ENCODE assay signal across 1 cellular context in the genomic region with DNA sequence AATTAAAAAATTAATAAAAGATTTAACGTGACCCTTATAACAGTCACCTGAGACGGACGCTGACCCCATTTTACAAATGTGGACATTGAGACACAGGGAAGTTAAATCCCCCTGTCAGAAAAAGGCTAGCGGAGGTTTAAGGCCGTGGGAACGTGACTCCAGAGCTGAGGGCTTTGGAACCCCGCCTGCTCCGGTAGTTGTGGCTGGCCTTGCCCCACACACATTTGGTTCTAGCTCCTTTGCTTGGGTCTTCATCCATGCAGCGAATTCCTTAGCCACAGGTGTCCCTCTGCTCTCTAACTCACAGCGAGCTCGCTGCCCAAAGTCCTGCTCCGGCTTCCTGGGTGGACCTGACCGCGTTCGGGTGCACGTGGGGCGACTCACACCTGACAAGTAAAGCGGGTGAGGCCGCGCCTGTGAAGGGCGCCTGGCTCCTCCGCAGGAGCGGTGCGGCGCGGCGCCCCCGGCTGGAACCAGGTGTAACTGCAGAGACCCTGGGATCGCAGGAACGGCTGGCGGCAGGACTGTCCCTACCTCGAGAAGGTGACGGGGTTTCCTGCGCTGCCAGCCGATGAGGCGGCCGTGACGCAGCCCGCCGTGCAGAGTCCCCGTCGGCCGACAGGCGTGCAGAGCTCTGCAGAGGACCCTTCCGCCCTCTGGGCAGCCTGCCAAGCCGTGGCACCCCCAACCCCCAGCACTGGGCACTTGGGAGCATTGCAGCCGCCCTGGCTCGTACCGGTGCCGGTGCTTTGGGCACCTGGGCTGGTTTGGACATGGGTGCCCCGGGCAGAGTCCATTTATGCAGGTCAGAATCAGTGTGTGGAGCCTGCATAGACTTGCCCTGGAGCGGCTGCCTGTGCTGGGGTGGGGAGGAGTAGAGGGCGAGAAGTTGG.
TF ChIP-seq lines count a peak whose summit lies in the region.

No MANE protein-coding gene starts in this region.

TF ChIP-seq in K562, 482 proteins besides CTCF, POLR2A, EP300 and RAD21 (continued from another document and continues in another):
- TF ChIP-seq ZNF398 (CRISPR knock-in tag; IDR thresholded peaks at IDR 0.05) (no peak), GABPB2 (CRISPR knock-in tag; conservative IDR thresholded peaks at IDR 0.05) (no peak), KDM2B (CRISPR knock-in tag; IDR thresholded peaks at IDR 0.05) (no peak), SP2 (IDR thresholded peaks at IDR 0.05; ENCODE audit: extremely low read depth, low read depth, low read length, poor library complexity, severe bottlenecking) (no peak), ZFX (CRISPR knock-in tag; IDR thresholded peaks at IDR 0.05) (peak; percentile 50; the same call in 1 of the 2 replicates), NR2C1 (IDR thresholded peaks at IDR 0.05) (no peak), NR2C1 (tag; IDR thresholded peaks at IDR 0.05) (no peak), ZNF282 (CRISPR knock-in tag; IDR thresholded peaks at IDR 0.05) (peak; percentile 29; the same call in 1 of the 2 replicates), NFIC (IDR thresholded peaks at IDR 0.05) (peak; percentile 72), BCL6 (CRISPR knock-in tag; IDR thresholded peaks at IDR 0.05) (no peak), E2F5 (CRISPR knock-in tag; IDR thresholded peaks at IDR 0.05) (no peak), ID3 (CRISPR knock-in tag; IDR thresholded peaks at IDR 0.05) (no peak), ID3 (tag; IDR thresholded peaks at IDR 0.05) (peak; percentile 48; the same call in 1 of the 2 replicates), STAG1 (CRISPR knock-in tag; IDR thresholded peaks at IDR 0.05; ENCODE audit: borderline replicate concordance) (0 out of 2 replicates have a peak, but pooled peaks have one; percentile 16), ZNF696 (CRISPR knock-in tag; conservative IDR thresholded peaks at IDR 0.05) (no peak), SRSF7 (optimal IDR thresholded peaks at IDR 0.05; ENCODE audit: low read depth, low read length) (no peak), EP400 (IDR thresholded peaks at IDR 0.05) (peak; percentile 18; the same call in 1 of the 2 replicates), ZSCAN32 (CRISPR knock-in tag; IDR thresholded peaks at IDR 0.05) (no peak), MAZ (CRISPR knock-in tag; conservative IDR thresholded peaks at IDR 0.05 in 1 of 2, IDR thresholded peaks at IDR 0.05 in 1 of 2) (peak; percentile 34 to 46; a peak in 1 of 4 replicates), MAFF (IDR thresholded peaks at IDR 0.05; ENCODE audit: low read length) (no peak), POLR2H (tag; IDR thresholded peaks at IDR 0.05; ENCODE audit: low read depth) (no peak), CEBPG (CRISPR knock-in tag; IDR thresholded peaks at IDR 0.05) (no peak), CEBPG (tag; conservative IDR thresholded peaks at IDR 0.05 in 1 of 2, IDR thresholded peaks at IDR 0.05 in 1 of 2) (no peak), HDAC1 (IDR thresholded peaks at IDR 0.05) (peak in 1 of 2 experiments; percentile 35; a peak in 1 of 4 replicates), ZNF347 (CRISPR knock-in tag; IDR thresholded peaks at IDR 0.05; ENCODE audit: low read depth) (no peak), ZNF592 (IDR thresholded peaks at IDR 0.05) (peak; percentile 64), ELF1 (tag; IDR thresholded peaks at IDR 0.05) (no peak), ATF3 (IDR thresholded peaks at IDR 0.05) (no peak), ATF3 (CRISPR knock-in tag; conservative IDR thresholded peaks at IDR 0.05) (no peak), WHSC1 (IDR thresholded peaks at IDR 0.05; ENCODE audit: low read length) (no peak), HMGN3 (IDR thresholded peaks at IDR 0.05; ENCODE audit: borderline replicate concordance, extremely low read depth, insufficient read length, low read depth, low read length) (peak; percentile 65), STAT5B (CRISPR knock-in tag; IDR thresholded peaks at IDR 0.05) (no peak), TBP (optimal IDR thresholded peaks at IDR 0.05; ENCODE audit: low read depth, low read length) (no peak), CBX5 (IDR thresholded peaks at IDR 0.05; ENCODE audit: borderline replicate concordance, low read depth) (no peak), LARP7 (IDR thresholded peaks at IDR 0.05) (no peak), POLR2G (IDR thresholded peaks at IDR 0.05; ENCODE audit: low read depth, low read length) (peak; percentile 38; the same call in 1 of the 2 replicates), EZH2 (IDR thresholded peaks at IDR 0.05; ENCODE audit: borderline replicate concordance, low read depth, low read length) (no peak)
- TF ChIP-seq, protein P1, sequence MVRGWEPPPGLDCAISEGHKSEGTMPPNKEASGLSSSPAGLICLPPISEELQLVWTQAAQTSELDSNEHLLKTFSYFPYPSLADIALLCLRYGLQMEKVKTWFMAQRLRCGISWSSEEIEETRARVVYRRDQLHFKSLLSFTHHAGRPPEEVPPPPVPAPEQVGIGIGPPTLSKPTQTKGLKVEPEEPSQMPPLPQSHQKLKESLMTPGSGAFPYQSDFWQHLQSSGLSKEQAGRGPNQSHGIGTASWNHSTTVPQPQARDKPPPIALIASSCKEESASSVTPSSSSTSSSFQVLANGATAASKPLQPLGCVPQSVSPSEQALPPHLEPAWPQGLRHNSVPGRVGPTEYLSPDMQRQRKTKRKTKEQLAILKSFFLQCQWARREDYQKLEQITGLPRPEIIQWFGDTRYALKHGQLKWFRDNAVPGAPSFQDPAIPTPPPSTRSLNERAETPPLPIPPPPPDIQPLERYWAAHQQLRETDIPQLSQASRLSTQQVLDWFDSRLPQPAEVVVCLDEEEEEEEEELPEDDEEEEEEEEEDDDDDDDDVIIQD (CRISPR knock-in tag; IDR thresholded peaks at IDR 0.05): 0 out of 2 replicates have a peak, but pooled peaks have one; percentile 20
- TF ChIP-seq, protein P2, sequence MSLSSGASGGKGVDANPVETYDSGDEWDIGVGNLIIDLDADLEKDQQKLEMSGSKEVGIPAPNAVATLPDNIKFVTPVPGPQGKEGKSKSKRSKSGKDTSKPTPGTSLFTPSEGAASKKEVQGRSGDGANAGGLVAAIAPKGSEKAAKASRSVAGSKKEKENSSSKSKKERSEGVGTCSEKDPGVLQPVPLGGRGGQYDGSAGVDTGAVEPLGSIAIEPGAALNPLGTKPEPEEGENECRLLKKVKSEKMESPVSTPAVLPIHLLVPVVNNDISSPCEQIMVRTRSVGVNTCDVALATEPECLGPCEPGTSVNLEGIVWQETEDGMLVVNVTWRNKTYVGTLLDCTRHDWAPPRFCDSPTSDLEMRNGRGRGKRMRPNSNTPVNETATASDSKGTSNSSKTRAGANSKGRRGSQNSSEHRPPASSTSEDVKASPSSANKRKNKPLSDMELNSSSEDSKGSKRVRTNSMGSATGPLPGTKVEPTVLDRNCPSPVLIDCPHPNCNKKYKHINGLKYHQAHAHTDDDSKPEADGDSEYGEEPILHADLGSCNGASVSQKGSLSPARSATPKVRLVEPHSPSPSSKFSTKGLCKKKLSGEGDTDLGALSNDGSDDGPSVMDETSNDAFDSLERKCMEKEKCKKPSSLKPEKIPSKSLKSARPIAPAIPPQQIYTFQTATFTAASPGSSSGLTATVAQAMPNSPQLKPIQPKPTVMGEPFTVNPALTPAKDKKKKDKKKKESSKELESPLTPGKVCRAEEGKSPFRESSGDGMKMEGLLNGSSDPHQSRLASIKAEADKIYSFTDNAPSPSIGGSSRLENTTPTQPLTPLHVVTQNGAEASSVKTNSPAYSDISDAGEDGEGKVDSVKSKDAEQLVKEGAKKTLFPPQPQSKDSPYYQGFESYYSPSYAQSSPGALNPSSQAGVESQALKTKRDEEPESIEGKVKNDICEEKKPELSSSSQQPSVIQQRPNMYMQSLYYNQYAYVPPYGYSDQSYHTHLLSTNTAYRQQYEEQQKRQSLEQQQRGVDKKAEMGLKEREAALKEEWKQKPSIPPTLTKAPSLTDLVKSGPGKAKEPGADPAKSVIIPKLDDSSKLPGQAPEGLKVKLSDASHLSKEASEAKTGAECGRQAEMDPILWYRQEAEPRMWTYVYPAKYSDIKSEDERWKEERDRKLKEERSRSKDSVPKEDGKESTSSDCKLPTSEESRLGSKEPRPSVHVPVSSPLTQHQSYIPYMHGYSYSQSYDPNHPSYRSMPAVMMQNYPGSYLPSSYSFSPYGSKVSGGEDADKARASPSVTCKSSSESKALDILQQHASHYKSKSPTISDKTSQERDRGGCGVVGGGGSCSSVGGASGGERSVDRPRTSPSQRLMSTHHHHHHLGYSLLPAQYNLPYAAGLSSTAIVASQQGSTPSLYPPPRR (CRISPR knock-in tag; IDR thresholded peaks at IDR 0.05; ENCODE audit: borderline replicate concordance): no peak
- TF ChIP-seq, protein P3, sequence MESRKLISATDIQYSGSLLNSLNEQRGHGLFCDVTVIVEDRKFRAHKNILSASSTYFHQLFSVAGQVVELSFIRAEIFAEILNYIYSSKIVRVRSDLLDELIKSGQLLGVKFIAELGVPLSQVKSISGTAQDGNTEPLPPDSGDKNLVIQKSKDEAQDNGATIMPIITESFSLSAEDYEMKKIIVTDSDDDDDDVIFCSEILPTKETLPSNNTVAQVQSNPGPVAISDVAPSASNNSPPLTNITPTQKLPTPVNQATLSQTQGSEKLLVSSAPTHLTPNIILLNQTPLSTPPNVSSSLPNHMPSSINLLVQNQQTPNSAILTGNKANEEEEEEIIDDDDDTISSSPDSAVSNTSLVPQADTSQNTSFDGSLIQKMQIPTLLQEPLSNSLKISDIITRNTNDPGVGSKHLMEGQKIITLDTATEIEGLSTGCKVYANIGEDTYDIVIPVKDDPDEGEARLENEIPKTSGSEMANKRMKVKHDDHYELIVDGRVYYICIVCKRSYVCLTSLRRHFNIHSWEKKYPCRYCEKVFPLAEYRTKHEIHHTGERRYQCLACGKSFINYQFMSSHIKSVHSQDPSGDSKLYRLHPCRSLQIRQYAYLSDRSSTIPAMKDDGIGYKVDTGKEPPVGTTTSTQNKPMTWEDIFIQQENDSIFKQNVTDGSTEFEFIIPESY (CRISPR knock-in tag; IDR thresholded peaks at IDR 0.05): peak; percentile 96
- TF ChIP-seq, protein P4, sequence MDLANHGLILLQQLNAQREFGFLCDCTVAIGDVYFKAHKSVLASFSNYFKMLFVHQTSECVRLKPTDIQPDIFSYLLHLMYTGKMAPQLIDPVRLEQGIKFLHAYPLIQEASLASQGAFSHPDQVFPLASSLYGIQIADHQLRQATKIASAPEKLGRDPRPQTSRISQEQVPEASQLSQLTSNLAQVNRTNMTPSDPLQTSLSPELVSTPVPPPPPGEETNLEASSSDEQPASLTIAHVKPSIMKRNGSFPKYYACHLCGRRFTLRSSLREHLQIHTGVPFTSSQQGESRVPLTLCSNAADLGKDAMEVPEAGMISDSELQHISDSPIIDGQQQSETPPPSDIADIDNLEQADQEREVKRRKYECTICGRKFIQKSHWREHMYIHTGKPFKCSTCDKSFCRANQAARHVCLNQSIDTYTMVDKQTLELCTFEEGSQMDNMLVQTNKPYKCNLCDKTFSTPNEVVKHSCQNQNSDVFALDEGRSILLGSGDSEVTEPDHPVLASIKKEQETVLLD (IDR thresholded peaks at IDR 0.05): no peak
